In genomic region chr16:29852654-29853053, GRCh38 we compare ENCODE assay signal across 13 cellular contexts. TPM values are rescaled to one million over a fixed set of nuclear protein-coding genes. Genes with fewer than 3 reads are reported as not detected.
DNase-seq lines count a peak whose midpoint lies in the region; ATAC-seq, FAIRE-seq and TF ChIP-seq lines count a peak whose summit lies in the region.
"Had no signal": no experiment of that assay in that cellular context is flagged by ENCODE, and none has a peak within 500 bp of the region (broad histone marks: within the 10 kb centered on the region; RNA-seq: fewer than 3 reads in every experiment).

No MANE protein-coding gene starts in this region.

- intact Hi-C loops in heart right ventricle (cut with DNase I) (loop anchor here in 1 of 10 donors (5.0 kb wide), 1 partner anchor 150 kb away; no protein-coding TSS in a partner anchor), uterus (cut with DNase I; ENCODE audit: low total_unique reads) (no loop called here)

- H3K36me3 ChIP-seq in SK-N-MC (ENCODE audit: insufficient read depth, low read length) = no peaks in the 10 kb centered on the region
- H3K36me3 ChIP-seq in heart right ventricle = peaks cover 0 to 15% (median 1%) of the 10 kb centered on the region in 9 donors
- no peaks in the 10 kb centered on the region for H3K36me3 ChIP-seq in uterus

- WGBS in A549 (ENCODE audit: missing lambda C conversion rate) = 92% methylated on average over 7 of the region's 7 CpGs
- 34 to 41% methylated on average over 7 of the region's 7 CpGs for WGBS in heart right ventricle, 2 donors

- TF ChIP-seq POLR2A in A549 (IDR thresholded peaks at IDR 0.05; ENCODE audit: low read length) (no peak), uterus (IDR thresholded peaks at IDR 0.05) (no peak)

- POLR2A ChIA-PET in A549 (lab: Yijun Ruan, JAX) = no interaction called here

- H3K4me1 Mint-ChIP-seq in activated T-cell treated with anti-CD3 and anti-CD28 coated beads, Interleukin-2, amount 50 U/mL, for 4 hours (ENCODE audit: low read depth) = peaks cover 2% of the 10 kb centered on the region

- H3K9me3 Mint-ChIP-seq in activated T-cell treated with anti-CD3 and anti-CD28 coated beads, Interleukin-2, amount 50 U/mL, for 4 hours = no peaks in the 10 kb centered on the region
- H3K9me3 Mint-ChIP-seq: activated CD8-positive, alpha-beta T cell treated with anti-CD3 and anti-CD28 coated beads for 36 hours; activated naive CD8-positive, alpha-beta T cell treated with anti-CD3 and anti-CD28 coated beads, Interleukin-2, amount 10 ng/mL, durations not matched to agents 7 days and 5 days had no signal

- ATAC-seq in A549 (no peak), heart right ventricle (peak in 7 of 8 donors; percentile 55 to 85 (median 72)), GM21381 (IDR thresholded peaks at IDR 0.05; ENCODE audit: unreplicated experiment) (no peak)
- no peak for ATAC-seq in activated T-cell treated with anti-CD3 and anti-CD28 coated beads, Interleukin-2, amount 50 U/mL, for 4 hours
- ATAC-seq: activated CD8-positive, alpha-beta T cell treated with anti-CD3 and anti-CD28 coated beads for 36 hours had no signal

- DNase-seq in A549 (ENCODE audit: low read depth in 1 of 2, low spot score in 1 of 2) (no peak), SK-N-MC (ENCODE audit: low read depth, low spot score) (peak; percentile 10), heart right ventricle (peak in 1 of 2 donors; percentile 43), uterus (no peak)
- DNase-seq in activated T-cell treated with anti-CD3 and anti-CD28 coated beads, Interleukin-2, amount 50 U/mL, for 4 hours = no peak
- DNase-seq: activated CD8-positive, alpha-beta T cell treated with anti-CD3 and anti-CD28 coated beads for 36 hours; activated naive CD8-positive, alpha-beta T cell treated with anti-CD3 and anti-CD28 coated beads, Interleukin-2, amount 10 ng/mL, durations not matched to agents 7 days and 5 days; Karpas-422; stimulated activated CD4-positive, alpha-beta T cell treated with anti-CD3 and anti-CD28 coated beads, Interleukin-4, amount 100 ng/mL, for 4 hours had no signal

- H3K4me2 ChIP-seq in A549 = no peak overlapping the region

- no peaks in the 10 kb centered on the region for H3K27me3 ChIP-seq in heart right ventricle
- no peaks in the 10 kb centered on the region for H3K27me3 ChIP-seq in uterus
- H3K27me3 ChIP-seq: neutrophil had no signal

- CTCF ChIA-PET in A549 (lab: Yijun Ruan, JAX) = interaction anchor here (0.7 to 26.2 kb wide), 7 partner anchors 10 to 179 kb away, joined by 3 to 568 read pairs (median 5); partner anchors contain the start of genes CDIPT, MAZ, MVP and PAGR1

- no peak for TF ChIP-seq EP300 in A549 (IDR thresholded peaks at IDR 0.05)

- FAIRE-seq in A549 (lab: Jason Lieb, UNC) = no peak
- FAIRE-seq: A204.1, keratinocyte had no signal

- H3K27me3 Mint-ChIP-seq in activated T-cell treated with anti-CD3 and anti-CD28 coated beads, Interleukin-2, amount 50 U/mL, for 4 hours (ENCODE audit: low read depth) = no peaks in the 10 kb centered on the region
- H3K27me3 Mint-ChIP-seq: activated CD8-positive, alpha-beta T cell treated with anti-CD3 and anti-CD28 coated beads for 36 hours; activated naive CD8-positive, alpha-beta T cell treated with anti-CD3 and anti-CD28 coated beads, Interleukin-2, amount 10 ng/mL, durations not matched to agents 7 days and 5 days had no signal

- no peak for TF ChIP-seq CTCF in A549 (IDR thresholded peaks at IDR 0.05)
- TF ChIP-seq CTCF in heart right ventricle (IDR thresholded peaks at IDR 0.05) = no peak
- TF ChIP-seq CTCF in uterus (IDR thresholded peaks at IDR 0.05) = no peak

- H3K9ac ChIP-seq in SK-N-MC (ENCODE audit: insufficient read length) = no peak overlapping the region

- H3K9me3 ChIP-seq in A549 (no peaks in the 10 kb centered on the region), SK-N-MC (ENCODE audit: low read depth, low read length) (no peaks in the 10 kb centered on the region), heart right ventricle (no peaks in the 10 kb centered on the region), uterus (no peaks in the 10 kb centered on the region)
- H3K9me3 ChIP-seq: neutrophil had no signal

- H3K36me3 Mint-ChIP-seq in activated T-cell treated with anti-CD3 and anti-CD28 coated beads, Interleukin-2, amount 50 U/mL, for 4 hours (ENCODE audit: insufficient read depth) = peaks cover 2% of the 10 kb centered on the region

- H3K4me3 Mint-ChIP-seq in activated T-cell treated with anti-CD3 and anti-CD28 coated beads, Interleukin-2, amount 50 U/mL, for 4 hours = no peak overlapping the region
- H3K4me3 Mint-ChIP-seq: activated CD8-positive, alpha-beta T cell treated with anti-CD3 and anti-CD28 coated beads for 36 hours; activated naive CD8-positive, alpha-beta T cell treated with anti-CD3 and anti-CD28 coated beads, Interleukin-2, amount 10 ng/mL, durations not matched to agents 7 days and 5 days had no signal

- H3K27ac ChIP-seq in A549 (no peak overlapping the region), SK-N-MC (0 out of 2 replicates have a peak overlapping the region, but pooled peaks have one; percentile 26), heart right ventricle (peak overlapping the region in 9 of 10 donors; percentile 17 to 81 (median 62)), uterus (peak overlapping the region in 1 of 2 donors; percentile 17)
- H3K27ac ChIP-seq: neutrophil had no signal

- no peaks in the 10 kb centered on the region for H3K4me1 ChIP-seq in A549
- H3K4me1 ChIP-seq in heart right ventricle = peaks cover 0 to 20% (median 0%) of the 10 kb centered on the region in 9 donors
- H3K4me1 ChIP-seq in uterus = no peaks in the 10 kb centered on the region

- no peak overlapping the region for H3K4me3 ChIP-seq in A549
- H3K4me3 ChIP-seq in SK-N-MC = no peak overlapping the region
- peak overlapping the region in 3 of 10 donors; percentile 10 to 29 (median 14) for H3K4me3 ChIP-seq in heart right ventricle
- no peak overlapping the region for H3K4me3 ChIP-seq in uterus

- TF ChIP-seq RAD21 in A549 (conservative IDR thresholded peaks at IDR 0.05 in 1 of 2, IDR thresholded peaks at IDR 0.05 in 1 of 2) = no peak

RNA-seq across cellular contexts. Expression of gene CDIPT, which starts 10.4 kb away (rescaled TPM):
- polyA plus RNA-seq in A549 (2011; rRNA removed) = 64.0 and 84.3 TPM in 2 replicates
- 101 and 128 TPM in 2 replicates for polyA plus RNA-seq in A549 (2012; cell fraction: cytosol; rRNA removed)
- 105 TPM in 2 replicates for polyA plus RNA-seq in A549 (2012; cell fraction: nucleus; rRNA removed)
- polyA plus RNA-seq in A549 (2017; fragmentation: RNase III; extraction: RNeasy Plus Mini Kit Qiagen cat#74134 plus additional on column Dnase treatment) = 60.3 to 72.1 TPM (median 71.2 TPM) in 3 replicates
- polyA minus RNA-seq in A549 (2011; rRNA and poly(A)+ RNA removed) = 45.2 and 48.8 TPM in 2 replicates
- 10 to 100 TPM; 61.8 to 87.0 (median 72.7) TPM for total RNA-seq in heart right ventricle
- polyA plus RNA-seq in heart right ventricle = 10 to 100 TPM; 55.1 to 99.6 TPM
- 10 to 100 TPM; 56.7 to 61.0 (median 59.7) TPM for total RNA-seq in activated T-cell treated with anti-CD3 and anti-CD28 coated beads, Interleukin-2, amount 50 U/mL, for 4 hours
- 10 to 100 TPM; 35.1 to 83.7 (median 59.1) TPM for total RNA-seq in uterus

RNA-seq across cellular contexts. Expression of gene MVP, which starts 32.4 kb away (rescaled TPM):
- polyA plus RNA-seq in A549 (2011; rRNA removed) (73.3 and 87.7 TPM in 2 replicates), A549 (2017; fragmentation: RNase III; extraction: RNeasy Plus Mini Kit Qiagen cat#74134 plus additional on column Dnase treatment) (86.2 to 109 TPM (median 106 TPM) in 3 replicates), heart right ventricle (10 to 100 TPM; 50.9 to 53.0 TPM)
- polyA plus RNA-seq in A549 (2012; cell fraction: cytosol; rRNA removed) = 50.3 and 58.7 TPM in 2 replicates
- polyA plus RNA-seq in A549 (2012; cell fraction: nucleus; rRNA removed) = 188 and 201 TPM in 2 replicates
- polyA minus RNA-seq in A549 (2011; rRNA and poly(A)+ RNA removed) = 325 and 351 TPM in 2 replicates
- total RNA-seq in heart right ventricle (100 to 1,000 TPM in 1 of 10 donors, 10 to 100 TPM in 9; 24.5 to 122 (median 37.4) TPM), uterus (100 to 1,000 TPM in 1 of 4 donors, 10 to 100 TPM in 3; 38.4 to 132 (median 67.4) TPM)
- total RNA-seq in activated T-cell treated with anti-CD3 and anti-CD28 coated beads, Interleukin-2, amount 50 U/mL, for 4 hours = 10 to 100 TPM; 80.6 to 86.4 (median 85.8) TPM

RNA-seq across cellular contexts. Expression of gene PAGR1, which starts 36.7 kb away (rescaled TPM):
- 18.9 and 26.7 TPM in 2 replicates for polyA plus RNA-seq in A549 (2011; rRNA removed)
- 43.8 and 50.3 TPM in 2 replicates for polyA plus RNA-seq in A549 (2012; cell fraction: cytosol; rRNA removed)
- polyA plus RNA-seq in A549 (2012; cell fraction: nucleus; rRNA removed) = 25.9 and 29.0 TPM in 2 replicates
- 41.0 to 44.5 TPM (median 43.1 TPM) in 3 replicates for polyA plus RNA-seq in A549 (2017; fragmentation: RNase III; extraction: RNeasy Plus Mini Kit Qiagen cat#74134 plus additional on column Dnase treatment)
- 4.3 and 5.9 TPM in 2 replicates for polyA minus RNA-seq in A549 (2011; rRNA and poly(A)+ RNA removed)
- 10 to 100 TPM in 9 of 10 donors, 1 to 10 TPM in 1; 9.6 to 14.8 (median 12.0) TPM for total RNA-seq in heart right ventricle
- 10 to 100 TPM; 28.7 to 35.1 TPM for polyA plus RNA-seq in heart right ventricle
- 10 to 100 TPM; 35.2 to 40.9 (median 40.7) TPM for total RNA-seq in activated T-cell treated with anti-CD3 and anti-CD28 coated beads, Interleukin-2, amount 50 U/mL, for 4 hours
- total RNA-seq in uterus = 10 to 100 TPM; 36.1 to 85.0 (median 46.9) TPM

RNA-seq across cellular contexts. Expression of gene PRRT2, which starts 40.7 kb away (rescaled TPM):
- polyA plus RNA-seq in A549 (2011; rRNA removed) (0.25 and 0.34 TPM in 2 replicates), A549 (2017; fragmentation: RNase III; extraction: RNeasy Plus Mini Kit Qiagen cat#74134 plus additional on column Dnase treatment) (0.34 to 0.55 TPM (median 0.44 TPM) in 3 replicates), heart right ventricle (1 to 10 TPM in 1 of 2 donors, under 1 TPM in 1; 0.62 to 6.3 TPM)
- 0.54 and 0.62 TPM in 2 replicates for polyA plus RNA-seq in A549 (2012; cell fraction: cytosol; rRNA removed)
- 5.0 and 5.1 TPM in 2 replicates for polyA plus RNA-seq in A549 (2012; cell fraction: nucleus; rRNA removed)
- 0.29 and 0.34 TPM in 2 replicates for polyA minus RNA-seq in A549 (2011; rRNA and poly(A)+ RNA removed)
- total RNA-seq in heart right ventricle (1 to 10 TPM in 8 of 10 donors, under 1 TPM in 2; 0.74 to 2.4 (median 1.1) TPM), uterus (10 to 100 TPM; 20.2 to 54.5 (median 28.0) TPM)
- 1 to 10 TPM in 1 of 3 donors, under 1 TPM in 2; 0.34 to 1.6 (median 0.76) TPM for total RNA-seq in activated T-cell treated with anti-CD3 and anti-CD28 coated beads, Interleukin-2, amount 50 U/mL, for 4 hours
- polyA plus RNA-seq: keratinocyte had no signal

RNA-seq across cellular contexts. Expression of gene MAZ, which starts 46.3 kb away (rescaled TPM):
- polyA plus RNA-seq in A549 (2011; rRNA removed) = 79.6 and 99.7 TPM in 2 replicates
- 192 and 249 TPM in 2 replicates for polyA plus RNA-seq in A549 (2012; cell fraction: cytosol; rRNA removed)
- polyA plus RNA-seq in A549 (2012; cell fraction: nucleus; rRNA removed) = 213 and 345 TPM in 2 replicates
- polyA plus RNA-seq in A549 (2017; fragmentation: RNase III; extraction: RNeasy Plus Mini Kit Qiagen cat#74134 plus additional on column Dnase treatment) = 216 to 231 TPM (median 221 TPM) in 3 replicates
- 200 and 239 TPM in 2 replicates for polyA minus RNA-seq in A549 (2011; rRNA and poly(A)+ RNA removed)
- 100 to 1,000 TPM in 2 of 10 donors, 10 to 100 TPM in 8; 44.2 to 115 (median 60.5) TPM for total RNA-seq in heart right ventricle
- polyA plus RNA-seq in heart right ventricle = 100 to 1,000 TPM in 1 of 2 donors, 10 to 100 TPM in 1; 73.8 to 114 TPM
- total RNA-seq in activated T-cell treated with anti-CD3 and anti-CD28 coated beads, Interleukin-2, amount 50 U/mL, for 4 hours = 100 to 1,000 TPM; 321 to 471 (median 409) TPM
- total RNA-seq in uterus = 100 to 1,000 TPM in 1 of 4 donors, 10 to 100 TPM in 3; 32.8 to 200 (median 67.5) TPM

Comparison
In these comparisons a context has a peak if more than half of its experiments do, and no peak if none do; other contexts are left out.
1. ATAC-seq: peak in heart right ventricle (7 of 8); none in A549 (0 of 2), activated T-cell treated with anti-CD3 and anti-CD28 coated beads, Interleukin-2, amount 50 U/mL, for 4 hours (0 of 2) and GM21381 (single experiment).
2. H3K27ac ChIP-seq: peak in SK-N-MC (single experiment) and heart right ventricle (9 of 10); none in A549 (0 of 2).